Comparison of ENCODE assay signal across 1 cellular context in the genomic region with DNA sequence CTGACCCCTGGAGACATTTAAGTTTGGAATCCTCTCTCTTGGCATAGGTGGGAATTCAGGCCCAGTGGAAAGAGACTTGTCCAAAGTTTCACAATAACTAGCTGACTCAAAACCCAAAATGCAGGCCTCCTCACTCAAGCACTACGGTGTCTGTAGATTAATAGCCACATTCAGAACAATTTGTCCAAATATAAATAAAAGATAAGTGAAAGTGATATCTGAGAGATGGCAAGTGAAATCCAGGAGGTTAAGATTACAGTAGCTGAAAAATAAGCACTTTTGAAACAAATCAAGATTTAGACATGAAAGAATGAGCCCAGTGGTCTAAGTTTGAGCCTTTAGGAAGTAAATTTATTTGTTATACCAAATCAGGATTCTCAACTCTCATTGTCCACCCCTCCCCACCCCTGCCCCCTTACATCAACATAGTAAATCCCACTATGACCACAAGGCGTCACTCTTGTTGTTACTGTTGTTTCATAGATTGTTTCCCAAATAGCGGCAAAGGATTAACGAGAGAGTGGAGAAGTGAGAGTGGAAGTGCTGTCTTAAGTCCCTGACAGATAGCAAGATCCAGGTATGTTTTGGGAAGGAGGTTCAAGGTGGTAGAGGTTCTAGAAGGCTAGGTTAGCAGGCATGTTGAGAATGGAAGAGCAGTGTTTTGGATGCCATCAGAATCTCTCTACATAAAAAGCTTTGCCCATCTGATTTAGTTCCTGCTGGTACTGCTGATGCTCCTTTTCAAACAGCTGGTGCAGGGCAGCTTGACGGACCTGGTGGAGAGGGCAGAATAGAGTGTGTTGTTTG.
TF ChIP-seq lines count a peak whose summit lies in the region.

No MANE protein-coding gene starts in this region.

TF ChIP-seq in K562, 482 proteins besides CTCF, POLR2A, EP300 and RAD21 (continues in another document):
- TF ChIP-seq KAT8 (IDR thresholded peaks at IDR 0.05; ENCODE audit: low read depth) (no peak), SOX6 (IDR thresholded peaks at IDR 0.05) (no peak), SMARCE1 (IDR thresholded peaks at IDR 0.05) (no peak), NCOR1 (IDR thresholded peaks at IDR 0.05) (no peak), WHSC1 (IDR thresholded peaks at IDR 0.05; ENCODE audit: low read length) (no peak), NEUROD1 (IDR thresholded peaks at IDR 0.05; ENCODE audit: borderline replicate concordance, low read depth, low read length, partially characterized antibody) (no peak), ZNF586 (CRISPR knock-in tag; conservative IDR thresholded peaks at IDR 0.05) (no peak), TEAD4 (IDR thresholded peaks at IDR 0.05; ENCODE audit: low read length) (0 out of 2 replicates have a peak, but pooled peaks have one; percentile 21), TEAD4 (CRISPR knock-in tag; IDR thresholded peaks at IDR 0.05; ENCODE audit: borderline replicate concordance) (no peak), HMG20A (CRISPR knock-in tag; conservative IDR thresholded peaks at IDR 0.05) (no peak), EHMT2 (IDR thresholded peaks at IDR 0.05) (0 out of 2 replicates have a peak, but pooled peaks have one; percentile 37), ZEB2 (IDR thresholded peaks at IDR 0.05) (no peak), RBM17 (IDR thresholded peaks at IDR 0.05; ENCODE audit: borderline replicate concordance, low read depth, low read length) (no peak), ZNF23 (CRISPR knock-in tag; IDR thresholded peaks at IDR 0.05) (no peak), PRPF4 (IDR thresholded peaks at IDR 0.05; ENCODE audit: insufficient read depth, low read depth, low read length, poor library complexity, severe bottlenecking) (no peak), ZNF57 (CRISPR knock-in tag; IDR thresholded peaks at IDR 0.05) (no peak), MTA3 (IDR thresholded peaks at IDR 0.05; ENCODE audit: borderline replicate concordance) (no peak), ZNF75A (CRISPR knock-in tag; IDR thresholded peaks at IDR 0.05) (no peak), ASH1L (IDR thresholded peaks at IDR 0.05; ENCODE audit: borderline replicate concordance, low read depth, partially characterized antibody) (no peak), ZC3H11A (IDR thresholded peaks at IDR 0.05; ENCODE audit: low read depth, low read length) (no peak), ZNF253 (CRISPR knock-in tag; conservative IDR thresholded peaks at IDR 0.05) (no peak)
- TF ChIP-seq, protein P1, sequence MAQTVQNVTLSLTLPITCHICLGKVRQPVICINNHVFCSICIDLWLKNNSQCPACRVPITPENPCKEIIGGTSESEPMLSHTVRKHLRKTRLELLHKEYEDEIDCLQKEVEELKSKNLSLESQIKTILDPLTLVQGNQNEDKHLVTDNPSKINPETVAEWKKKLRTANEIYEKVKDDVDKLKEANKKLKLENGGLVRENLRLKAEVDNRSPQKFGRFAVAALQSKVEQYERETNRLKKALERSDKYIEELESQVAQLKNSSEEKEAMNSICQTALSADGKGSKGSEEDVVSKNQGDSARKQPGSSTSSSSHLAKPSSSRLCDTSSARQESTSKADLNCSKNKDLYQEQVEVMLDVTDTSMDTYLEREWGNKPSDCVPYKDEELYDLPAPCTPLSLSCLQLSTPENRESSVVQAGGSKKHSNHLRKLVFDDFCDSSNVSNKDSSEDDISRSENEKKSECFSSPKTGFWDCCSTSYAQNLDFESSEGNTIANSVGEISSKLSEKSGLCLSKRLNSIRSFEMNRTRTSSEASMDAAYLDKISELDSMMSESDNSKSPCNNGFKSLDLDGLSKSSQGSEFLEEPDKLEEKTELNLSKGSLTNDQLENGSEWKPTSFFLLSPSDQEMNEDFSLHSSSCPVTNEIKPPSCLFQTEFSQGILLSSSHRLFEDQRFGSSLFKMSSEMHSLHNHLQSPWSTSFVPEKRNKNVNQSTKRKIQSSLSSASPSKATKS (CRISPR knock-in tag; IDR thresholded peaks at IDR 0.05) = no peak
- TF ChIP-seq, protein P2, sequence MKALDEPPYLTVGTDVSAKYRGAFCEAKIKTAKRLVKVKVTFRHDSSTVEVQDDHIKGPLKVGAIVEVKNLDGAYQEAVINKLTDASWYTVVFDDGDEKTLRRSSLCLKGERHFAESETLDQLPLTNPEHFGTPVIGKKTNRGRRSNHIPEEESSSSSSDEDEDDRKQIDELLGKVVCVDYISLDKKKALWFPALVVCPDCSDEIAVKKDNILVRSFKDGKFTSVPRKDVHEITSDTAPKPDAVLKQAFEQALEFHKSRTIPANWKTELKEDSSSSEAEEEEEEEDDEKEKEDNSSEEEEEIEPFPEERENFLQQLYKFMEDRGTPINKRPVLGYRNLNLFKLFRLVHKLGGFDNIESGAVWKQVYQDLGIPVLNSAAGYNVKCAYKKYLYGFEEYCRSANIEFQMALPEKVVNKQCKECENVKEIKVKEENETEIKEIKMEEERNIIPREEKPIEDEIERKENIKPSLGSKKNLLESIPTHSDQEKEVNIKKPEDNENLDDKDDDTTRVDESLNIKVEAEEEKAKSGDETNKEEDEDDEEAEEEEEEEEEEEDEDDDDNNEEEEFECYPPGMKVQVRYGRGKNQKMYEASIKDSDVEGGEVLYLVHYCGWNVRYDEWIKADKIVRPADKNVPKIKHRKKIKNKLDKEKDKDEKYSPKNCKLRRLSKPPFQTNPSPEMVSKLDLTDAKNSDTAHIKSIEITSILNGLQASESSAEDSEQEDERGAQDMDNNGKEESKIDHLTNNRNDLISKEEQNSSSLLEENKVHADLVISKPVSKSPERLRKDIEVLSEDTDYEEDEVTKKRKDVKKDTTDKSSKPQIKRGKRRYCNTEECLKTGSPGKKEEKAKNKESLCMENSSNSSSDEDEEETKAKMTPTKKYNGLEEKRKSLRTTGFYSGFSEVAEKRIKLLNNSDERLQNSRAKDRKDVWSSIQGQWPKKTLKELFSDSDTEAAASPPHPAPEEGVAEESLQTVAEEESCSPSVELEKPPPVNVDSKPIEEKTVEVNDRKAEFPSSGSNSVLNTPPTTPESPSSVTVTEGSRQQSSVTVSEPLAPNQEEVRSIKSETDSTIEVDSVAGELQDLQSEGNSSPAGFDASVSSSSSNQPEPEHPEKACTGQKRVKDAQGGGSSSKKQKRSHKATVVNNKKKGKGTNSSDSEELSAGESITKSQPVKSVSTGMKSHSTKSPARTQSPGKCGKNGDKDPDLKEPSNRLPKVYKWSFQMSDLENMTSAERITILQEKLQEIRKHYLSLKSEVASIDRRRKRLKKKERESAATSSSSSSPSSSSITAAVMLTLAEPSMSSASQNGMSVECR (CRISPR knock-in tag; IDR thresholded peaks at IDR 0.05) = no peak
- TF ChIP-seq, protein P3, sequence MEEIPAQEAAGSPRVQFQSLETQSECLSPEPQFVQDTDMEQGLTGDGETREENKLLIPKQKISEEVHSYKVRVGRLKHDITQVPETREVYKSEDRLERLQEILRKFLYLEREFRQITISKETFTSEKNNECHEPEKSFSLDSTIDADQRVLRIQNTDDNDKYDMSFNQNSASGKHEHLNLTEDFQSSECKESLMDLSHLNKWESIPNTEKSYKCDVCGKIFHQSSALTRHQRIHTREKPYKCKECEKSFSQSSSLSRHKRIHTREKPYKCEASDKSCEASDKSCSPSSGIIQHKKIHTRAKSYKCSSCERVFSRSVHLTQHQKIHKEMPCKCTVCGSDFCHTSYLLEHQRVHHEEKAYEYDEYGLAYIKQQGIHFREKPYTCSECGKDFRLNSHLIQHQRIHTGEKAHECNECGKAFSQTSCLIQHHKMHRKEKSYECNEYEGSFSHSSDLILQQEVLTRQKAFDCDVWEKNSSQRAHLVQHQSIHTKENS (CRISPR knock-in tag; IDR thresholded peaks at IDR 0.05) = no peak
- TF ChIP-seq, protein P4, sequence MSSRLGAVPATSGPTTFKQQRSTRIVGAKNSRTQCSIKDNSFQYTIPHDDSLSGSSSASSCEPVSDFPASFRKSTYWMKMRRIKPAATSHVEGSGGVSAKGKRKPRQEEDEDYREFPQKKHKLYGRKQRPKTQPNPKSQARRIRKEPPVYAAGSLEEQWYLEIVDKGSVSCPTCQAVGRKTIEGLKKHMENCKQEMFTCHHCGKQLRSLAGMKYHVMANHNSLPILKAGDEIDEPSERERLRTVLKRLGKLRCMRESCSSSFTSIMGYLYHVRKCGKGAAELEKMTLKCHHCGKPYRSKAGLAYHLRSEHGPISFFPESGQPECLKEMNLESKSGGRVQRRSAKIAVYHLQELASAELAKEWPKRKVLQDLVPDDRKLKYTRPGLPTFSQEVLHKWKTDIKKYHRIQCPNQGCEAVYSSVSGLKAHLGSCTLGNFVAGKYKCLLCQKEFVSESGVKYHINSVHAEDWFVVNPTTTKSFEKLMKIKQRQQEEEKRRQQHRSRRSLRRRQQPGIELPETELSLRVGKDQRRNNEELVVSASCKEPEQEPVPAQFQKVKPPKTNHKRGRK (tag; IDR thresholded peaks at IDR 0.05) = no peak
- TF ChIP-seq, protein P5, sequence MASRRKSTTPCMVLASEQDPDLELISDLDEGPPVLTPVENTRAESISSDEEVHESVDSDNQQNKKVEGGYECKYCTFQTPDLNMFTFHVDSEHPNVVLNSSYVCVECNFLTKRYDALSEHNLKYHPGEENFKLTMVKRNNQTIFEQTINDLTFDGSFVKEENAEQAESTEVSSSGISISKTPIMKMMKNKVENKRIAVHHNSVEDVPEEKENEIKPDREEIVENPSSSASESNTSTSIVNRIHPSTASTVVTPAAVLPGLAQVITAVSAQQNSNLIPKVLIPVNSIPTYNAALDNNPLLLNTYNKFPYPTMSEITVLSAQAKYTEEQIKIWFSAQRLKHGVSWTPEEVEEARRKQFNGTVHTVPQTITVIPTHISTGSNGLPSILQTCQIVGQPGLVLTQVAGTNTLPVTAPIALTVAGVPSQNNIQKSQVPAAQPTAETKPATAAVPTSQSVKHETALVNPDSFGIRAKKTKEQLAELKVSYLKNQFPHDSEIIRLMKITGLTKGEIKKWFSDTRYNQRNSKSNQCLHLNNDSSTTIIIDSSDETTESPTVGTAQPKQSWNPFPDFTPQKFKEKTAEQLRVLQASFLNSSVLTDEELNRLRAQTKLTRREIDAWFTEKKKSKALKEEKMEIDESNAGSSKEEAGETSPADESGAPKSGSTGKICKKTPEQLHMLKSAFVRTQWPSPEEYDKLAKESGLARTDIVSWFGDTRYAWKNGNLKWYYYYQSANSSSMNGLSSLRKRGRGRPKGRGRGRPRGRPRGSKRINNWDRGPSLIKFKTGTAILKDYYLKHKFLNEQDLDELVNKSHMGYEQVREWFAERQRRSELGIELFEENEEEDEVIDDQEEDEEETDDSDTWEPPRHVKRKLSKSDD (conservative IDR thresholded peaks at IDR 0.05; ENCODE audit: low read length) = no peak
- TF ChIP-seq, protein P6, sequence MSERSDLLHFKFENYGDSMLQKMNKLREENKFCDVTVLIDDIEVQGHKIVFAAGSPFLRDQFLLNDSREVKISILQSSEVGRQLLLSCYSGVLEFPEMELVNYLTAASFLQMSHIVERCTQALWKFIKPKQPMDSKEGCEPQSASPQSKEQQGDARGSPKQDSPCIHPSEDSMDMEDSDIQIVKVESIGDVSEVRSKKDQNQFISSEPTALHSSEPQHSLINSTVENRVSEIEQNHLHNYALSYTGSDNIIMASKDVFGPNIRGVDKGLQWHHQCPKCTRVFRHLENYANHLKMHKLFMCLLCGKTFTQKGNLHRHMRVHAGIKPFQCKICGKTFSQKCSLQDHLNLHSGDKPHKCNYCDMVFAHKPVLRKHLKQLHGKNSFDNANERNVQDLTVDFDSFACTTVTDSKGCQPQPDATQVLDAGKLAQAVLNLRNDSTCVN (CRISPR knock-in tag; IDR thresholded peaks at IDR 0.05) = no peak
- TF ChIP-seq, protein P7, sequence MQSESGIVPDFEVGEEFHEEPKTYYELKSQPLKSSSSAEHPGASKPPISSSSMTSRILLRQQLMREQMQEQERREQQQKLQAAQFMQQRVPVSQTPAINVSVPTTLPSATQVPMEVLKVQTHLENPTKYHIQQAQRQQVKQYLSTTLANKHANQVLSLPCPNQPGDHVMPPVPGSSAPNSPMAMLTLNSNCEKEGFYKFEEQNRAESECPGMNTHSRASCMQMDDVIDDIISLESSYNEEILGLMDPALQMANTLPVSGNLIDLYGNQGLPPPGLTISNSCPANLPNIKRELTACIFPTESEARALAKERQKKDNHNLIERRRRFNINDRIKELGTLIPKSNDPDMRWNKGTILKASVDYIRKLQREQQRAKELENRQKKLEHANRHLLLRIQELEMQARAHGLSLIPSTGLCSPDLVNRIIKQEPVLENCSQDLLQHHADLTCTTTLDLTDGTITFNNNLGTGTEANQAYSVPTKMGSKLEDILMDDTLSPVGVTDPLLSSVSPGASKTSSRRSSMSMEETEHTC (IDR thresholded peaks at IDR 0.05) = no peak
- TF ChIP-seq, protein P8, sequence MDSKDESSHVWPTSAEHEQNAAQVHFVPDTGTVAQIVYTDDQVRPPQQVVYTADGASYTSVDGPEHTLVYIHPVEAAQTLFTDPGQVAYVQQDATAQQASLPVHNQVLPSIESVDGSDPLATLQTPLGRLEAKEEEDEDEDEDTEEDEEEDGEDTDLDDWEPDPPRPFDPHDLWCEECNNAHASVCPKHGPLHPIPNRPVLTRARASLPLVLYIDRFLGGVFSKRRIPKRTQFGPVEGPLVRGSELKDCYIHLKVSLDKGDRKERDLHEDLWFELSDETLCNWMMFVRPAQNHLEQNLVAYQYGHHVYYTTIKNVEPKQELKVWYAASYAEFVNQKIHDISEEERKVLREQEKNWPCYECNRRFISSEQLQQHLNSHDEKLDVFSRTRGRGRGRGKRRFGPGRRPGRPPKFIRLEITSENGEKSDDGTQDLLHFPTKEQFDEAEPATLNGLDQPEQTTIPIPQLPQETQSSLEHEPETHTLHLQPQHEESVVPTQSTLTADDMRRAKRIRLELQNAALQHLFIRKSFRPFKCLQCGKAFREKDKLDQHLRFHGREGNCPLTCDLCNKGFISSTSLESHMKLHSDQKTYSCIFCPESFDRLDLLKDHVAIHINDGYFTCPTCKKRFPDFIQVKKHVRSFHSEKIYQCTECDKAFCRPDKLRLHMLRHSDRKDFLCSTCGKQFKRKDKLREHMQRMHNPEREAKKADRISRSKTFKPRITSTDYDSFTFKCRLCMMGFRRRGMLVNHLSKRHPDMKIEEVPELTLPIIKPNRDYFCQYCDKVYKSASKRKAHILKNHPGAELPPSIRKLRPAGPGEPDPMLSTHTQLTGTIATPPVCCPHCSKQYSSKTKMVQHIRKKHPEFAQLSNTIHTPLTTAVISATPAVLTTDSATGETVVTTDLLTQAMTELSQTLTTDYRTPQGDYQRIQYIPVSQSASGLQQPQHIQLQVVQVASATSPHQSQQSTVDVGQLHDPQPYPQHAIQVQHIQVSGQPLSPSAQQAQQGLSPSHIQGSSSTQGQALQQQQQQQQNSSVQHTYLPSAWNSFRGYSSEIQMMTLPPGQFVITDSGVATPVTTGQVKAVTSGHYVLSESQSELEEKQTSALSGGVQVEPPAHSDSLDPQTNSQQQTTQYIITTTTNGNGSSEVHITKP (IDR thresholded peaks at IDR 0.05; ENCODE audit: partially characterized antibody) = no peak
